ENCODE assay signal across 9 cellular contexts in the genomic region with DNA sequence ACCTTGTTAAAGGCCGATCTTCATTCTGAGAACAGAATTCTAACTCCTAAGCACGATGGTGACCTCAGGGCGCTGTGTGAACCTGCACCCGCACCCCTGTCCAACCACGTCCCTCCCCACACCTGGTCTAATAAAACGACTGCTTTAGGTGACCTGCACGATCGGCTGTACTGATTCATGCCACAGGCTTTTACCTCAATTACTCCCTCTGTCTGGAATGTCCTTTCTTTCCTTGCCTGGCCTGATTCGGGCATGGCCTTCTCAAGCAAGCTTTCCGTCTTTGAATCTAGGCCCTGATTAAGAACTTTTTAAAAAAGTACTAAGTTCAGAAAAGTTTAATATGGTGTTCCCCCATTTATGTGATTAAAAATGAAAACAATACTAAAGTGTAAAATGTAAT. TPM values are rescaled to one million over a fixed set of nuclear protein-coding genes. Genes with fewer than 3 reads are reported as not detected.
DNase-seq lines count a peak whose midpoint lies in the region; ATAC-seq, FAIRE-seq and TF ChIP-seq lines count a peak whose summit lies in the region.
"Had no signal": no experiment of that assay in that cellular context is flagged by ENCODE, and none has a peak within 500 bp of the region (broad histone marks: within the 10 kb centered on the region; RNA-seq: fewer than 3 reads in every experiment).

No MANE protein-coding gene starts in this region.

- no peaks in the 10 kb centered on the region for H3F3A ChIP-seq in PC-3 (ENCODE audit: low read length, unreplicated experiment)

- H3K4me1 ChIP-seq in PC-3 (ENCODE audit: insufficient read depth, low read length) (peaks cover 16% of the 10 kb centered on the region; the same call in 1 of the 2 replicates), H1 (replicated peaks in 1 of 4; ENCODE audit: control insufficient read depth in 3 of 4, insufficient read depth in 4 of 4, low read length in 3 of 4) (peaks cover 0 to 4% (median 2%) of the 10 kb centered on the region in 4 experiments; a peak in 2 of 7 replicates)

- no peak for TF ChIP-seq EP300 in H1 (IDR thresholded peaks at IDR 0.05; ENCODE audit: borderline replicate concordance in 1 of 2, low read depth in 2 of 2, low read length in 2 of 2)

- H3K36me3 ChIP-seq in PC-3 (ENCODE audit: low read depth, low read length) (no peaks in the 10 kb centered on the region), H1 (ENCODE audit: control insufficient read depth in 2 of 4, insufficient read depth in 4 of 4, low read length in 3 of 4) (no peaks in the 10 kb centered on the region)

- POLR2A ChIA-PET in PC-3 (lab: Charles Lee; ENCODE audit: unreplicated experiment): interaction anchor here (0.6 to 0.7 kb wide), 6 partner anchors 10 to 727 kb away, joined by 3 to 9 read pairs (median 6); a partner anchor contains a TSS
- POLR2A ChIA-PET in H1 (lab: Charles Lee; ENCODE audit: partially characterized antibody): interaction anchor here (0.6 to 3.2 kb wide), 15 partner anchors 10 to 971 kb away, joined by 3 to 25 read pairs (median 5); a partner anchor contains a TSS

- peak; percentile 76 for DNase-seq in ELR (ENCODE audit: low read depth)
- peak; percentile 66 for DNase-seq in PC-3
- DNase-seq in H1 (ENCODE audit: low read depth in 1 of 2, low spot score in 2 of 2): no peak
- DNase-seq in naive B cell: no peak
- DNase-seq in posterior vena cava (ENCODE audit: low spot score): no peak
- no peak for DNase-seq in NOMO-1 treated with DMSO at 0.1 percent for 48 hours (lab: John Stamatoyannopoulos, UW; ENCODE audit: unreplicated experiment)

- WGBS in H1 (ENCODE audit: extremely low coverage in 1 of 2, insufficient coverage in 1 of 2, insufficient read length in 1 of 2, insufficient replicate concordance in 2 of 2, low coverage in 1 of 2, low lambda C conversion rate in 2 of 2, missing lambda C conversion rate in 1 of 2), 2 experiments: 25% methylated on average over 10 of the region's 10 CpGs; no CpG with 5 or more reads in 1 of the 2 experiments

- H3K4me2 ChIP-seq in PC-3 (ENCODE audit: low read length) (peak overlapping the region; percentile 87), H1 (ENCODE audit: insufficient read depth in 1 of 2, low read depth in 2 of 2, low read length in 2 of 2) (peak overlapping the region; percentile 78 to 85)

- no peak overlapping the region for H2BK120ac ChIP-seq in H1 (replicated peaks; ENCODE audit: low read depth, low read length)

- H3K23ac ChIP-seq in H1 (ENCODE audit: insufficient read length): no peak overlapping the region

- peak; percentile 36 for ATAC-seq in PC-3
- no peak for ATAC-seq in naive B cell (ENCODE audit: low read depth in 2 of 2)
- no peak for ATAC-seq in HG03159 (IDR thresholded peaks at IDR 0.05; ENCODE audit: unreplicated experiment)
- no peak for ATAC-seq in HG03571 (IDR thresholded peaks at IDR 0.05; ENCODE audit: unreplicated experiment)

- no peak overlapping the region for H2BK12ac ChIP-seq in H1 (ENCODE audit: low read depth, low read length)

- H3K4me1 Mint-ChIP-seq in naive B cell: peaks cover 26 to 37% (median 35%) of the 10 kb centered on the region in 3 donors

- peaks cover 50% of the 10 kb centered on the region for H3K79me2 ChIP-seq in PC-3 (ENCODE audit: low read length)
- peaks cover 30 to 45% of the 10 kb centered on the region in 2 experiments for H3K79me2 ChIP-seq in H1 (ENCODE audit: control insufficient read depth in 1 of 2, insufficient read depth in 2 of 2, low read length in 2 of 2)

- no peak for TF ChIP-seq RAD21 in H1 (IDR thresholded peaks at IDR 0.05 in 1 of 2, conservative IDR thresholded peaks at IDR 0.05 in 1 of 2; ENCODE audit: low read depth in 2 of 2, low read length in 2 of 2)

- peak overlapping the region; percentile 93 to 100 (median 100) for H3K4me3 Mint-ChIP-seq in naive B cell

- CTCF ChIA-PET in PC-3 (lab: Charles Lee) (interaction anchor here (0.6 kb wide), 2 partner anchors 306 to 412 kb away, joined by 3 to 4 read pairs; no protein-coding TSS in a partner anchor), H1 (lab: Charles Lee; ENCODE audit: partially characterized antibody) (interaction anchor here (0.8 to 2.6 kb wide), 4 partner anchors 19 to 175 kb away, joined by 3 to 8 read pairs (median 5); no protein-coding TSS in a partner anchor)

- peak overlapping the region; percentile 96 to 100 (median 99) for H3K27ac Mint-ChIP-seq in naive B cell

- no peak for FAIRE-seq in H1 (lab: Jason Lieb, UNC)

- H2AFZ ChIP-seq in PC-3 (ENCODE audit: low read length): peak overlapping the region; percentile 80
- H2AFZ ChIP-seq in H1 (ENCODE audit: low read length): no peak overlapping the region

- H2BK20ac ChIP-seq in H1 (ENCODE audit: low read length): no peak overlapping the region

- H3K27ac ChIP-seq in PC-3 (ENCODE audit: low read length) (peak overlapping the region; percentile 78), H1 (ENCODE audit: low read depth, low read length) (0 out of 2 replicates have a peak overlapping the region, but pooled peaks have one; percentile 89)

- H4K8ac ChIP-seq in H1 (ENCODE audit: extremely low read depth, insufficient read depth, low read length): no peak overlapping the region

- H3K4ac ChIP-seq in H1 (replicated peaks; ENCODE audit: insufficient read length, low read depth, low read length): no peak overlapping the region

- H3K23me2 ChIP-seq in H1 (ENCODE audit: low read depth, low read length): peaks cover 7% of the 10 kb centered on the region; the same call in 1 of the 2 replicates

- H3K9me2 ChIP-seq in PC-3 (replicated peaks; ENCODE audit: low read length): no peaks in the 10 kb centered on the region

- TF ChIP-seq CTCF in PC-3 (conservative IDR thresholded peaks at IDR 0.05; ENCODE audit: low read depth, low read length) (no peak), H1 (IDR thresholded peaks at IDR 0.05; ENCODE audit: control extremely low read depth in 1 of 3, insufficient read depth in 1 of 3, low read depth in 1 of 3, low read length in 3 of 3) (no peak)

- no peaks in the 10 kb centered on the region for H3K27me3 ChIP-seq in PC-3 (ENCODE audit: low read length)
- H3K27me3 ChIP-seq in H1 (replicated peaks in 1 of 4; ENCODE audit: control insufficient read depth in 3 of 4, extremely low read depth in 1 of 4, insufficient read depth in 3 of 4, low read length in 3 of 4): no peaks in the 10 kb centered on the region

- H3K79me1 ChIP-seq in H1 (ENCODE audit: low read depth, low read length): no peaks in the 10 kb centered on the region; the same call in 1 of the 2 replicates

- H3K18ac ChIP-seq in H1 (ENCODE audit: extremely low read depth, low read length): no peak overlapping the region

- H3K9ac ChIP-seq in PC-3 (ENCODE audit: low read length): peak overlapping the region; percentile 99
- peak overlapping the region; percentile 35 to 98 (median 94) for H3K9ac ChIP-seq in H1 (replicated peaks in 1 of 4; ENCODE audit: extremely low read depth in 1 of 4, low read depth in 3 of 4, low read length in 3 of 4)

- intact Hi-C loops in PC-3 (cut with micrococcal nuclease) (no loop called here), posterior vena cava (cut with DNase I) (loop anchor here in 1 of 2 donors (10.0 kb wide), 1 partner anchor 426 kb away; a partner anchor contains a TSS)

- H4K5ac ChIP-seq in H1 (ENCODE audit: insufficient read length, low read depth, low read length): no peak overlapping the region

- H3K9me3 ChIP-seq in PC-3 (ENCODE audit: low read length): no peaks in the 10 kb centered on the region
- H3K9me3 ChIP-seq in H1 (ENCODE audit: insufficient read depth in 2 of 2, low read depth in 1 of 2, low read length in 1 of 2): no peaks in the 10 kb centered on the region

- H3K27me3 Mint-ChIP-seq in naive B cell: peaks cover 3 to 13% (median 6%) of the 10 kb centered on the region in 3 donors

- H4K91ac ChIP-seq in H1 (replicated peaks; ENCODE audit: insufficient read length, low read length): no peak overlapping the region

- peaks cover 5 to 7% of the 10 kb centered on the region in 2 donors for H3K36me3 Mint-ChIP-seq in naive B cell

- no TSS peak for BruUV-seq in PC-3 (replicated peaks; lab: Mats Ljungman, UMichigan)

- TF ChIP-seq POLR2A in H1 (IDR thresholded peaks at IDR 0.05; ENCODE audit: control extremely low read depth in 1 of 2, low read depth in 2 of 2, low read length in 2 of 2): no peak

- H2BK5ac ChIP-seq in H1 (ENCODE audit: low read depth, low read length): 0 out of 2 replicates have a peak overlapping the region, but pooled peaks have one; percentile 52

- no peak overlapping the region for H2BK15ac ChIP-seq in H1 (ENCODE audit: low read length)

- H3K56ac ChIP-seq in H1 (replicated peaks; ENCODE audit: insufficient read length, low read depth, low read length): no peak overlapping the region

- no peak overlapping the region for H3K14ac ChIP-seq in H1 (ENCODE audit: insufficient read length)

- H2AK5ac ChIP-seq in H1 (ENCODE audit: low read depth, low read length): 0 out of 2 replicates have a peak overlapping the region, but pooled peaks have one; percentile 24

- no peaks in the 10 kb centered on the region for H3K9me3 Mint-ChIP-seq in naive B cell

- H3K4me3 ChIP-seq in PC-3 (ENCODE audit: low read length) (peak overlapping the region; percentile 98), H1 (ENCODE audit: extremely low read depth in 1 of 4, insufficient read depth in 2 of 4, low read depth in 3 of 4, low read length in 4 of 4) (peak overlapping the region; percentile 81 to 99 (median 90))

- H4K20me1 ChIP-seq in PC-3 (ENCODE audit: low read length) (peaks cover 18% of the 10 kb centered on the region), H1 (replicated peaks in 1 of 2; ENCODE audit: control insufficient read depth in 1 of 2, insufficient read depth in 2 of 2, low read length in 2 of 2) (peaks cover 0 to 2% of the 10 kb centered on the region in 2 experiments)

RNA-seq across cellular contexts. Expression of a gene that starts 0.8 kb away (rescaled TPM):
- total RNA-seq in PC-3 (2014; rRNA removed) (55.6 and 81.1 TPM in 2 replicates), posterior vena cava (10 to 100 TPM; 68.1 to 72.5 TPM)
- 160 and 167 TPM in 2 replicates for total RNA-seq in H1 (2021; fragmentation: NEBNext Ultra II Directional; extraction: Animal tissue kit (Norgen Biotek cat#: 25700))
- polyA plus RNA-seq in H1 (2011; rRNA removed) (14.4 and 22.2 TPM in 2 replicates), naive B cell (ENCODE audit: low read depth in 6 of 6) (100 to 1,000 TPM in 5 of 6 donors, 10 to 100 TPM in 1; 87.3 to 188 (median 132) TPM)
- 39.7 TPM for polyA plus RNA-seq in H1 (2011; cell fraction: cytosol; rRNA removed)
- polyA plus RNA-seq in H1 (2011; cell fraction: nucleus; rRNA removed): 33.7 TPM
- polyA plus RNA-seq in H1 (2012, experiment 1 of 2): 63.6 to 190 TPM (median 81.1 TPM) in 4 replicates
- polyA plus RNA-seq in H1 (2012, experiment 2 of 2): 7.5 TPM
- polyA plus RNA-seq in H1 (2013, experiment 1 of 2): 168 TPM
- 146 TPM for polyA plus RNA-seq in H1 (2013, experiment 2 of 2)
- 86.4 and 112 TPM in 2 replicates for polyA minus RNA-seq in H1 (2011; rRNA and poly(A)+ RNA removed)
- polyA minus RNA-seq in H1 (2011; cell fraction: cytosol; rRNA and poly(A)+ RNA removed): 52.3 TPM
- polyA minus RNA-seq in H1 (2011; cell fraction: nucleus; rRNA and poly(A)+ RNA removed): 151 TPM

RNA-seq across cellular contexts. Expression of a gene that starts 37.1 kb away (rescaled TPM):
- total RNA-seq in PC-3 (2014; rRNA removed) (0.12 TPM in 1 of 2 replicates, not detected in the other), posterior vena cava (not detected)
- total RNA-seq in H1 (2021; fragmentation: NEBNext Ultra II Directional; extraction: Animal tissue kit (Norgen Biotek cat#: 25700)): 2.6 and 2.7 TPM in 2 replicates
- polyA plus RNA-seq in H1 (2011; rRNA removed) (5.2 and 7.5 TPM in 2 replicates), naive B cell (ENCODE audit: low read depth in 6 of 6) (not detected)
- polyA plus RNA-seq in H1 (2011; cell fraction: cytosol; rRNA removed): 4.0 TPM
- 5.0 TPM for polyA plus RNA-seq in H1 (2011; cell fraction: nucleus; rRNA removed)
- polyA plus RNA-seq in H1 (2012, experiment 1 of 2): 2.0 to 2.5 TPM (median 2.3 TPM) in 4 replicates
- polyA plus RNA-seq in H1 (2012, experiment 2 of 2): 2.1 TPM
- polyA plus RNA-seq in H1 (2013, experiment 1 of 2): 1.9 TPM
- polyA plus RNA-seq in H1 (2013, experiment 2 of 2): 2.1 TPM
- 4.9 and 5.2 TPM in 2 replicates for polyA minus RNA-seq in H1 (2011; rRNA and poly(A)+ RNA removed)
- 2.3 TPM for polyA minus RNA-seq in H1 (2011; cell fraction: cytosol; rRNA and poly(A)+ RNA removed)
- polyA minus RNA-seq in H1 (2011; cell fraction: nucleus; rRNA and poly(A)+ RNA removed): 10.7 TPM
- total RNA-seq: T-helper 1 cell treated with Interleukin-12 subunit alpha and Interleukin-12 subunit beta and Interleukin-4 antibody, amounts not matched to agents 30 ng/mL and 1 ng/mL, for 36 hours had no signal

Comparison
In these comparisons a context has a peak if more than half of its experiments do, and no peak if none do; other contexts are left out.
1. DNase-seq: peak in ELR (single experiment) and PC-3 (single experiment); none in H1 (0 of 2), naive B cell (single experiment), posterior vena cava (single experiment) and NOMO-1 treated with DMSO at 0.1 percent for 48 hours (single experiment).